ENCODE assay signal across 8 cellular contexts in the genomic region with DNA sequence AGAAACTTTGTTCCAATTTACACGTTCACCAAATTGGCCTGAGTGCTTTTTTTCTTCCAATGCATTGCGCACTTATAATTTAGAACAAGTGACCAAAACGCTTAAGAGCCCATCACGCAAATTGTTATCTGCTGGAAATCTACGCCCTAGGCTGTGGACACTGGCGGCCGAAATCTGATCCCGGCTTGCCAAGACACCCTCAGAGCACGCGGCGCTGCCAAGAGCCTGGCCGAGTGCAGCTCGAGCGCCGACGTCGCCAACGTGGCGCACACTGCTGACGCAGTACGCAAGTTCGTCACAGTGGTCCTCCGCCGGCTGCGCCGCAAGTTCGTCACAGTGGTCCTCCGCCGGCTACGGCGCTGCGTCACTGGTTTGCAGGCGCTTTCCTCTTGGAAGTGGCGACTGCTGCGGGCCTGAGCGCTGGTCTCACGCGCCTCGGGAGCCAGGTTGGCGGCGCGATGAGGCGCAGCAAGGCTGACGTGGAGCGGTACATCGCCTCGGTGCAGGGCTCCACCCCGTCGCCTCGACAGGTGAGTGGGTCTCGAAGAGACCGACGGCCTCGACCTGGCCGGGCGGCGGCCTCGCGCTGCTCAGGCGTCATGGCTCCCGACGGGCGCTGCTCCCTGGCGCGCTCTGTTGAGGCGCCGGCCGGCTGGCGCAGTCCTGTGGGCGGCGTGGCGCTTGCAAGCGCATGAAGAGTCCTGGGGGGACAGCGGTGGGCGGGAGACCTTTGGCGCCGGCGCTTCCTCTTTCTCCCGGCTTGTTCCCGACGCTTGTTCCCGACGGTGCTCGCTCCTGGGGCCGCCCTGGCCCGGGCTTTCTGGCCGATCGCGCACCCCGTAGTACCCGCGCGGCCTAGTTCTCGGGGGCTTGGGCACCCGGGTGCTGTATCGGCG. TPM values are rescaled to one million over a fixed set of nuclear protein-coding genes. Genes with fewer than 3 reads are reported as not detected.
DNase-seq lines count a peak whose midpoint lies in the region; ATAC-seq, FAIRE-seq and TF ChIP-seq lines count a peak whose summit lies in the region.

A gene (plus strand): TSS at position 334 of the 896 bp plus-strand sequence. CDS start 125 bp downstream, at position 459.

- peak within 1 kb of the TSS; percentile 99 for H3K27ac Mint-ChIP-seq in Caco-2 (ENCODE audit: unreplicated experiment)

- peak within 1 kb of the TSS; percentile 58 for H3K4me3 ChIP-seq in Caco-2 (ENCODE audit: low read depth, low read length)
- H3K4me3 ChIP-seq in effector memory CD4-positive, alpha-beta T cell (ENCODE audit: insufficient read depth, low read depth, low read length, poor library complexity, severe bottlenecking): peak within 1 kb of the TSS; percentile 76

- H3K27me3 ChIP-seq in Caco-2 (replicated peaks; ENCODE audit: control insufficient read depth, insufficient read depth, low read length): no peaks in the 10 kb centered on the region
- H3K27me3 ChIP-seq in effector memory CD4-positive, alpha-beta T cell (replicated peaks; ENCODE audit: control insufficient read depth, insufficient read depth, low read length, poor library complexity, severe bottlenecking): no peaks in the 10 kb centered on the region

- H3K36me3 Mint-ChIP-seq in Caco-2 (ENCODE audit: insufficient read depth, unreplicated experiment): peaks cover 17% of the 10 kb centered on the region

- intact Hi-C loops in Caco-2 (cut with micrococcal nuclease; ENCODE audit: unreplicated experiment): no loop called here

- no peaks in the 10 kb centered on the region for H3K9me3 ChIP-seq in Caco-2
- no peaks in the 10 kb centered on the region for H3K9me3 ChIP-seq in effector memory CD4-positive, alpha-beta T cell (ENCODE audit: control insufficient read depth, low read length)

- no peaks in the 10 kb centered on the region for H3K9me3 Mint-ChIP-seq in Caco-2 (ENCODE audit: unreplicated experiment)

- no peaks in the 10 kb centered on the region for H3K36me3 ChIP-seq in Caco-2 (ENCODE audit: control insufficient read depth, insufficient read depth, low read length)
- no peaks in the 10 kb centered on the region for H3K36me3 ChIP-seq in effector memory CD4-positive, alpha-beta T cell (ENCODE audit: control insufficient read depth, insufficient read depth, low read length)

- DNase-seq in Caco-2 (peak; percentile 96 to 97), HTR-8/SVneo (ENCODE audit: insufficient read length, low spot score) (peak; percentile 88), NOMO-1 treated with DMSO at 0.1 percent for 48 hours (lab: John Stamatoyannopoulos, UW; ENCODE audit: unreplicated experiment) (peak; percentile 89), medulla oblongata (ENCODE audit: extremely low spot score) (peak; percentile 95)
- peak; percentile 87 to 89 for DNase-seq in activated CD8-positive, alpha-beta memory T cell treated with anti-CD3 and anti-CD28 coated beads for 4 hours (ENCODE audit: low read depth in 2 of 2)
- DNase-seq in effector memory CD4-positive, alpha-beta T cell: peak; percentile 90
- peak; percentile 85 to 89 (median 89) for DNase-seq in stimulated activated CD4-positive, alpha-beta T cell treated with anti-CD3 and anti-CD28 coated beads, TNF-alpha, amount 100 ng/mL, for 48 hours (ENCODE audit: low read depth in 3 of 3)

- POLR2A ChIA-PET in Caco-2 (lab: Charles Lee): no interaction called here

- peak within 1 kb of the TSS; percentile 92 for H3K27ac ChIP-seq in effector memory CD4-positive, alpha-beta T cell (ENCODE audit: insufficient read depth, low read length, poor library complexity, severe bottlenecking)

- H3K27me3 Mint-ChIP-seq in Caco-2 (ENCODE audit: insufficient read depth, unreplicated experiment): no peaks in the 10 kb centered on the region

- peaks cover 7% of the 10 kb centered on the region for H3K4me1 Mint-ChIP-seq in Caco-2 (ENCODE audit: low read depth, unreplicated experiment)

- peak within 1 kb of the TSS; percentile 95 for H3K4me3 Mint-ChIP-seq in Caco-2 (ENCODE audit: unreplicated experiment)

- 0 out of 2 replicates have a peak, but pooled peaks cover 3% of the 10 kb centered on the region for H3K4me1 ChIP-seq in Caco-2
- peaks cover 8% of the 10 kb centered on the region for H3K4me1 ChIP-seq in effector memory CD4-positive, alpha-beta T cell (ENCODE audit: control insufficient read depth, insufficient read depth, low read length, poor library complexity, severe bottlenecking)

- FAIRE-seq in HTR-8/SVneo (lab: Jason Lieb, UNC): peak; percentile 89

- peak; percentile 98 for ATAC-seq in GM21381 (IDR thresholded peaks at IDR 0.05; ENCODE audit: unreplicated experiment)

- CTCF ChIA-PET in Caco-2 (lab: Charles Lee): no interaction called here

- no TSS peak for BruUV-seq in Caco-2 (replicated peaks; lab: Mats Ljungman, UMichigan)

- TF ChIP-seq CTCF in Caco-2 (IDR thresholded peaks at IDR 0.05; ENCODE audit: insufficient read depth in 1 of 2, low read depth in 1 of 2, low read length in 1 of 2, severe bottlenecking in 1 of 2, unreplicated experiment in 1 of 2): no peak

RNA-seq across cellular contexts. Expression of the gene that starts here (rescaled TPM):
- total RNA-seq in Caco-2 (2022): 78.7 and 81.8 TPM in 2 replicates

Comparison
In these comparisons a context has a peak if more than half of its experiments do, and no peak if none do; other contexts are left out.
1. Peak in every context shown above with its lines: DNase-seq, ATAC-seq, H3K4me3 ChIP-seq and H3K27ac ChIP-seq.